8 cellular contexts compared by ENCODE assay signal in the genomic region with DNA sequence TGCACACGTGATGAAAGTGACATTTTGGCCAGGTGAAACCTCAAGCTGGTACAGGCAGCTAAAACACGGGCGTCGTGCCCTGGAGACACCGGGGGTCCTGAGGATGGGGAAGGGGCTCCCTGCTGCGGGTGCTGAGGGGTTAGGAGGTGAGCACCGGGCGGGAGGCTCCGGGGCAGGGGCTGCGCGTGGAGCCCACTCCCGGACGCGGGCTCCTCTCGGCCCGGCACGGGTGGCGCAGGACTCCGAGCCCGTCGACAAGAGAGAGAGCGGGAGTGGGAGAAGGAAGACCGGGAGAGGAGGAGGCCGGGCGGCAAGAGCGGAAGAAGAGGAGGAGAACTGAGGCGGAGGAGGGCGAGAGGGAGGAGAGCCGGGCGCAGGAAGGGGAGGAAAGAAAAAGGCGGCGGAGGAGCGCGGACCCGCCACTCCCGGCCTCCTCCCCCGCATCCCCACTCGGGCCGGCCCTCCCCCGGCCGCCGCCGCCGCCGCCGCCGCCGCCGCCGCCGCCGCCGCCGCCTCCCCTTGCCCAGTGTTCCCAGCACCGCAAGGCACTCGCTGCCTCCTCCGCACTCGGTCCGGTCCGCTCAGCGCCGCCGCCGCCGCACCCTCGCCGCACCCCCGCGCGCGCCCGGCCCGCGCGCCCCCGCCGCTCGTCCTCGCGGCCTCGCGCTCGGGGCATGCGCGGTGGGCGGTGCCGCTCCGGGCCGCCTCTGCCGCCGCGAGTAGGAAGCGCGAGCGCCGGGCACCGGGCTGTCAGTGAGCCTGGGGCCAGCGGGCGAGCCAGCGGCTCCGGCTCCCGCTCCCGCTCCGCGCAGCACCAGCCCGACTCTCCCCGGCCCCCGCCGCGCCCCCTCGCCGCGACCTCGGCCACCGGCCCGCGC. TPM values are rescaled to one million over a fixed set of nuclear protein-coding genes. Genes with fewer than 3 reads are reported as not detected.
DNase-seq lines count a peak whose midpoint lies in the region; ATAC-seq, FAIRE-seq and TF ChIP-seq lines count a peak whose summit lies in the region.

A gene (plus strand): TSS at position 750 of the 878 bp plus-strand sequence.

- DNase-seq in A549 (ENCODE audit: low read depth in 1 of 2, low spot score in 1 of 2) (peak; percentile 73 to 83), NT2/D1 (ENCODE audit: low read depth, low spot score) (no peak), activated T-cell treated with anti-CD3 and anti-CD28 coated beads for 4 hours (peak; percentile 52), epithelial cell of prostate (ENCODE audit: low read depth, low spot score) (peak; percentile 22)
- peak; percentile 40 to 43 for DNase-seq in stimulated activated CD8-positive, alpha-beta memory T cell treated with anti-CD3 and anti-CD28 coated beads, Interleukin-4, amount 100 ng/mL, for 1 hour (ENCODE audit: low read depth in 2 of 2, low spot score in 1 of 2)

- no peak for TF ChIP-seq EP300 in A549 (IDR thresholded peaks at IDR 0.05)

- H3K27me3 ChIP-seq in NT2/D1 (ENCODE audit: insufficient read depth, insufficient read length) (peaks cover 28% of the 10 kb centered on the region), mononuclear cell (ENCODE audit: insufficient read depth, low read length) (peaks cover 11% of the 10 kb centered on the region)

- H3K4me3 ChIP-seq in A549 (peak within 1 kb of the TSS; percentile 85), NT2/D1 (ENCODE audit: insufficient read length, low read depth) (peak within 1 kb of the TSS; percentile 78), mononuclear cell (ENCODE audit: low read length) (peak within 1 kb of the TSS; percentile 60)

- H3K36me3 ChIP-seq in NT2/D1 (ENCODE audit: insufficient read depth, insufficient read length, low read length) = no peaks in the 10 kb centered on the region

- peak within 1 kb of the TSS; percentile 88 to 97 for H3K27ac ChIP-seq in A549
- no peak within 1 kb of the TSS for H3K27ac ChIP-seq in epithelial cell of prostate

- no peak for FAIRE-seq in A549 (lab: Jason Lieb, UNC)

- CTCF ChIA-PET in A549 (lab: Yijun Ruan, JAX) = interaction anchor here (0.9 to 4.7 kb wide), 7 partner anchors 8 to 324 kb away, joined by 3 to 24 read pairs (median 6); no protein-coding TSS in a partner anchor

- peak; percentile 58 to 84 for ATAC-seq in A549
- ATAC-seq in GM18519 (IDR thresholded peaks at IDR 0.05; ENCODE audit: low FRiP score, unreplicated experiment) = peak; percentile 55
- ATAC-seq in HG03139 (IDR thresholded peaks at IDR 0.05; ENCODE audit: unreplicated experiment) = peak; percentile 57

- H3K4me2 ChIP-seq in A549 = peak within 1 kb of the TSS; percentile 95

- no peak; a peak in 1 of 5 replicates for TF ChIP-seq RAD21 in A549 (conservative IDR thresholded peaks at IDR 0.05 in 1 of 2, IDR thresholded peaks at IDR 0.05 in 1 of 2)

- H3K4me1 ChIP-seq in A549 (peaks cover 22% of the 10 kb centered on the region), NT2/D1 (ENCODE audit: insufficient read depth, insufficient read length) (peaks cover 2% of the 10 kb centered on the region), mononuclear cell (ENCODE audit: insufficient read depth, low read length) (peaks cover 22% of the 10 kb centered on the region)

- H3K9ac ChIP-seq in NT2/D1 (ENCODE audit: insufficient read length, low read depth) = peak within 1 kb of the TSS; percentile 83

- peak; percentile 99 for TF ChIP-seq POLR2A in A549 (IDR thresholded peaks at IDR 0.05; ENCODE audit: low read length)

- TF ChIP-seq CTCF in A549 (IDR thresholded peaks at IDR 0.05) = no peak

- no peaks in the 10 kb centered on the region for H3K9me3 ChIP-seq in A549
- no peaks in the 10 kb centered on the region for H3K9me3 ChIP-seq in NT2/D1 (ENCODE audit: insufficient read depth, low read length)
- no peaks in the 10 kb centered on the region for H3K9me3 ChIP-seq in mononuclear cell (ENCODE audit: low read depth, low read length)

- WGBS in A549 (ENCODE audit: missing lambda C conversion rate) = 2% methylated on average over 38 of the region's 117 CpGs

- POLR2A ChIA-PET in A549 (lab: Yijun Ruan, JAX) = interaction anchor here (0.6 to 1.5 kb wide), 6 partner anchors 26 to 247 kb away, joined by 3 to 4 read pairs (median 3); no protein-coding TSS in a partner anchor

TF ChIP-seq in A549, 52 proteins besides CTCF, POLR2A, EP300 and RAD21 (continues in another document):
- TF ChIP-seq EHMT2 (IDR thresholded peaks at IDR 0.05; ENCODE audit: low read depth) = no peak
- no peak for TF ChIP-seq FOSL2 (IDR thresholded peaks at IDR 0.05)
- TF ChIP-seq FOSL2 (CRISPR knock-in tag; IDR thresholded peaks at IDR 0.05) = no peak
- TF ChIP-seq MAFK (IDR thresholded peaks at IDR 0.05; ENCODE audit: partially characterized antibody) = no peak
- TF ChIP-seq FOXS1 (CRISPR knock-in tag; IDR thresholded peaks at IDR 0.05) = no peak
- TF ChIP-seq POLR2AphosphoS2 (conservative IDR thresholded peaks at IDR 0.05; ENCODE audit: low read length) = no peak
- TF ChIP-seq TFCP2L1 (CRISPR knock-in tag; IDR thresholded peaks at IDR 0.05) = no peak
- TF ChIP-seq, protein P1, sequence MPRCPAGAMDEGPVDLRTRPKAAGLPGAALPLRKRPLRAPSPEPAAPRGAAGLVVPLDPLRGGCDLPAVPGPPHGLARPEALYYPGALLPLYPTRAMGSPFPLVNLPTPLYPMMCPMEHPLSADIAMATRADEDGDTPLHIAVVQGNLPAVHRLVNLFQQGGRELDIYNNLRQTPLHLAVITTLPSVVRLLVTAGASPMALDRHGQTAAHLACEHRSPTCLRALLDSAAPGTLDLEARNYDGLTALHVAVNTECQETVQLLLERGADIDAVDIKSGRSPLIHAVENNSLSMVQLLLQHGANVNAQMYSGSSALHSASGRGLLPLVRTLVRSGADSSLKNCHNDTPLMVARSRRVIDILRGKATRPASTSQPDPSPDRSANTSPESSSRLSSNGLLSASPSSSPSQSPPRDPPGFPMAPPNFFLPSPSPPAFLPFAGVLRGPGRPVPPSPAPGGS (IDR thresholded peaks at IDR 0.05) = peak; percentile 97
- TF ChIP-seq CBX8 (IDR thresholded peaks at IDR 0.05) = no peak
- no peak for TF ChIP-seq ZC3H11A (IDR thresholded peaks at IDR 0.05)
- peak; percentile 2; the same call in 1 of the 3 replicates for TF ChIP-seq SMC3 (IDR thresholded peaks at IDR 0.05)
- no peak for TF ChIP-seq HEYL (CRISPR knock-in tag; IDR thresholded peaks at IDR 0.05)
- TF ChIP-seq FOSB (CRISPR knock-in tag; IDR thresholded peaks at IDR 0.05) = no peak
- no peak for TF ChIP-seq RNF2 (IDR thresholded peaks at IDR 0.05; ENCODE audit: borderline replicate concordance, low read depth)
- TF ChIP-seq SREBF2 (IDR thresholded peaks at IDR 0.05) = no peak
- no peak for TF ChIP-seq CEBPB (IDR thresholded peaks at IDR 0.05)
- TF ChIP-seq PHF8 (IDR thresholded peaks at IDR 0.05; ENCODE audit: borderline replicate concordance, low read depth) = no peak
- no peak for TF ChIP-seq EHF (CRISPR knock-in tag; IDR thresholded peaks at IDR 0.05)
- TF ChIP-seq ZNF302 (CRISPR knock-in tag; IDR thresholded peaks at IDR 0.05) = no peak
- TF ChIP-seq JUNB (IDR thresholded peaks at IDR 0.05) = no peak
- no peak for TF ChIP-seq RARB (CRISPR knock-in tag; IDR thresholded peaks at IDR 0.05)
- no peak; the same call in 1 of the 2 replicates for TF ChIP-seq KDM5A (IDR thresholded peaks at IDR 0.05)
- TF ChIP-seq, protein P2, sequence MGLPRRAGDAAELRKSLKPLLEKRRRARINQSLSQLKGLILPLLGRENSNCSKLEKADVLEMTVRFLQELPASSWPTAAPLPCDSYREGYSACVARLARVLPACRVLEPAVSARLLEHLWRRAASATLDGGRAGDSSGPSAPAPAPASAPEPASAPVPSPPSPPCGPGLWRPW (IDR thresholded peaks at IDR 0.05) = no peak
- peak; percentile 74 to 96; a peak in 3 of 5 replicates for TF ChIP-seq JUN (IDR thresholded peaks at IDR 0.05)
- no peak for TF ChIP-seq RFX5 (IDR thresholded peaks at IDR 0.05)
- TF ChIP-seq, protein P3, sequence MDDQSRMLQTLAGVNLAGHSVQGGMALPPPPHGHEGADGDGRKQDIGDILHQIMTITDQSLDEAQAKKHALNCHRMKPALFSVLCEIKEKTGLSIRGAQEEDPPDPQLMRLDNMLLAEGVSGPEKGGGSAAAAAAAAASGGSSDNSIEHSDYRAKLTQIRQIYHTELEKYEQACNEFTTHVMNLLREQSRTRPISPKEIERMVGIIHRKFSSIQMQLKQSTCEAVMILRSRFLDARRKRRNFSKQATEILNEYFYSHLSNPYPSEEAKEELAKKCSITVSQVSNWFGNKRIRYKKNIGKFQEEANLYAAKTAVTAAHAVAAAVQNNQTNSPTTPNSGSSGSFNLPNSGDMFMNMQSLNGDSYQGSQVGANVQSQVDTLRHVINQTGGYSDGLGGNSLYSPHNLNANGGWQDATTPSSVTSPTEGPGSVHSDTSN (IDR thresholded peaks at IDR 0.05) = 0 out of 2 replicates have a peak, but pooled peaks have one; percentile 34
- TF ChIP-seq HOXB5 (CRISPR knock-in tag; IDR thresholded peaks at IDR 0.05) = no peak
- TF ChIP-seq, protein P4, sequence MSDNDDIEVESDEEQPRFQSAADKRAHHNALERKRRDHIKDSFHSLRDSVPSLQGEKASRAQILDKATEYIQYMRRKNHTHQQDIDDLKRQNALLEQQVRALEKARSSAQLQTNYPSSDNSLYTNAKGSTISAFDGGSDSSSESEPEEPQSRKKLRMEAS (IDR thresholded peaks at IDR 0.05) = 0 out of 2 replicates have a peak, but pooled peaks have one; percentile 12
- TF ChIP-seq ESRRA (IDR thresholded peaks at IDR 0.05; ENCODE audit: borderline replicate concordance, low read length) = no peak

RNA-seq across cellular contexts. Expression of the gene that starts here (rescaled TPM):
- 65.0 and 79.7 TPM in 2 replicates for polyA plus RNA-seq in A549 (2011; rRNA removed)
- 22.5 and 28.8 TPM in 2 replicates for polyA plus RNA-seq in A549 (2012; cell fraction: cytosol; rRNA removed)
- 33.6 and 40.4 TPM in 2 replicates for polyA plus RNA-seq in A549 (2012; cell fraction: nucleus; rRNA removed)
- polyA plus RNA-seq in A549 (2017; fragmentation: RNase III; extraction: RNeasy Plus Mini Kit Qiagen cat#74134 plus additional on column Dnase treatment) = 28.1 to 28.8 TPM (median 28.1 TPM) in 3 replicates
- polyA minus RNA-seq in A549 (2011; rRNA and poly(A)+ RNA removed) = 66.8 and 80.3 TPM in 2 replicates
- total RNA-seq in mononuclear cell = 35.6 TPM
